ENCODE assay signal across 16 cellular contexts in genomic region chr5:143583385-143583784, GRCh38.
A peak's percentile ranks its signal among the peaks of the same experiment; 100 is the strongest.
DNase-seq lines count a peak whose midpoint lies in the region; ATAC-seq and TF ChIP-seq lines count a peak whose summit lies in the region.
"Had no signal": no experiment of that assay in that cellular context is flagged by ENCODE, and none has a peak within 500 bp of the region (broad histone marks: within the 10 kb centered on the region; RNA-seq: fewer than 3 reads in every experiment).

No MANE protein-coding gene starts in this region.

- no peak overlapping the region for H3T11ph ChIP-seq in H9 (ENCODE audit: low read length)

- H4K20me1 ChIP-seq in neural cell (ENCODE audit: insufficient read depth) (no peaks in the 10 kb centered on the region), H9 (ENCODE audit: control insufficient read depth, insufficient read depth, insufficient read length) (no peaks in the 10 kb centered on the region)

- H2AFZ ChIP-seq in neural cell (ENCODE audit: low read depth, low read length) (no peak overlapping the region), H9 (ENCODE audit: low read length) (no peak overlapping the region)

- H3K4me3 Mint-ChIP-seq in H9 = no peak overlapping the region
- H3K4me3 Mint-ChIP-seq: endodermal cell had no signal

- no peak overlapping the region for H3K56ac ChIP-seq in H9 (ENCODE audit: insufficient read length, low read depth, low read length)

- no peak overlapping the region for H2BK12ac ChIP-seq in H9 (ENCODE audit: insufficient read length, low read depth, low read length)

- H3K27ac ChIP-seq in neural cell (ENCODE audit: low read length) (peak overlapping the region; percentile 30), H9 (ENCODE audit: insufficient read length, low read depth, low read length) (no peak overlapping the region)

- no peak overlapping the region for H3K18ac ChIP-seq in H9 (ENCODE audit: insufficient read length, low read depth, low read length)

- peak; percentile 36 for DNase-seq in SIG-M5 treated with dmso at 0.1 percent for 504 hours (lab: John Stamatoyannopoulos, UW; ENCODE audit: unreplicated experiment)
- DNase-seq in SIG-M5 (lab: John Stamatoyannopoulos, UW) = no peak
- DNase-seq in OCI-M1 (lab: John Stamatoyannopoulos, UW) = peak; percentile 56
- no peak for DNase-seq in NCI-H526 treated with DMSO at 0.1 percent for 48 hours (lab: John Stamatoyannopoulos, UW)
- no peak for DNase-seq in H9
- no peak for DNase-seq in retina
- DNase-seq: 8988T, endodermal cell, NCI-H1694, NCI-H524, T1000 had no signal

- no peak overlapping the region for H4K8ac ChIP-seq in H9 (replicated peaks; ENCODE audit: insufficient read length, low read depth, low read length)

- no peaks in the 10 kb centered on the region for H3F3A ChIP-seq in neural cell (ENCODE audit: insufficient read depth, low read length, poor library complexity, severe bottlenecking)

- no peak overlapping the region for H3K4me2 ChIP-seq in neural cell (ENCODE audit: low read length)
- no peak overlapping the region for H3K4me2 ChIP-seq in H9 (ENCODE audit: insufficient read depth, insufficient read length, low read length)

- H3K4ac ChIP-seq in H9 (ENCODE audit: low read depth, low read length) = no peak overlapping the region

- H3K9me3 ChIP-seq in neural cell (ENCODE audit: low read length) (no peaks in the 10 kb centered on the region), H9 (ENCODE audit: control insufficient read depth, low read depth, low read length) (no peaks in the 10 kb centered on the region)

- no CpG with 5 or more reads among the region's 1 CpG for WGBS in H9 (ENCODE audit: extremely low coverage, insufficient read length, low lambda C conversion rate)

- H2AK5ac ChIP-seq in H9 (ENCODE audit: insufficient read length, low read length) = no peak overlapping the region

- no peak overlapping the region; a peak in 1 of 7 replicates for H3K27ac Mint-ChIP-seq in H9
- H3K27ac Mint-ChIP-seq: activated naive CD4-positive, alpha-beta T cell treated with anti-CD3 and anti-CD28 coated beads, Interleukin-2, amount 50 U/mL, for 72 hours; endodermal cell had no signal

- H3K27me3 ChIP-seq in neural cell (ENCODE audit: insufficient read depth, low read depth, low read length) (no peaks in the 10 kb centered on the region), H9 (ENCODE audit: insufficient read depth, low read length) (no peaks in the 10 kb centered on the region)

- H2BK120ac ChIP-seq in H9 (ENCODE audit: low read depth, low read length, poor library complexity, severe bottlenecking) = no peak overlapping the region

- no peak for TF ChIP-seq CTCF in neural cell (IDR thresholded peaks at IDR 0.05; ENCODE audit: poor library complexity, severe bottlenecking)
- TF ChIP-seq CTCF in H9 (conservative IDR thresholded peaks at IDR 0.05) = no peak

- no peaks in the 10 kb centered on the region for H3K36me3 ChIP-seq in neural cell (ENCODE audit: insufficient read depth, low read length)

- H3K79me1 ChIP-seq in H9 (ENCODE audit: insufficient read depth, low read depth, low read length, poor library complexity, severe bottlenecking) = no peaks in the 10 kb centered on the region

- H3K23me2 ChIP-seq in H9 (ENCODE audit: insufficient read length, low read depth, low read length, poor library complexity, severe bottlenecking) = no peaks in the 10 kb centered on the region

- H3K79me2 ChIP-seq in neural cell (replicated peaks; ENCODE audit: insufficient read depth, low read length) (no peaks in the 10 kb centered on the region), H9 (ENCODE audit: insufficient read depth, low read length) (no peaks in the 10 kb centered on the region)

- H3K9me3 Mint-ChIP-seq in H9 = no peaks in the 10 kb centered on the region
- H3K9me3 Mint-ChIP-seq: immature natural killer cell had no signal

- no peak overlapping the region for H3K14ac ChIP-seq in H9 (ENCODE audit: insufficient read depth, low read length)

- no peak overlapping the region for H2BK15ac ChIP-seq in H9 (ENCODE audit: low read depth, low read length)

- no peak overlapping the region for H4K5ac ChIP-seq in H9 (ENCODE audit: insufficient read length, low read depth, low read length)

- H3K9me2 ChIP-seq in neural cell (ENCODE audit: insufficient read depth, low read length) = no peaks in the 10 kb centered on the region

- ATAC-seq in HG02852 (IDR thresholded peaks at IDR 0.05; ENCODE audit: unreplicated experiment) = peak; percentile 48
- ATAC-seq: Right ventricle myocardium inferior had no signal

- no peak overlapping the region for H2BK20ac ChIP-seq in H9 (ENCODE audit: low read depth, low read length, poor library complexity, severe bottlenecking)

- no peak overlapping the region for H2BK5ac ChIP-seq in H9 (ENCODE audit: insufficient read length, low read length)

- no peaks in the 10 kb centered on the region for H3K36me3 Mint-ChIP-seq in H9 (ENCODE audit: insufficient read depth in 1 of 3, low read depth in 3 of 3)
- H3K36me3 Mint-ChIP-seq: activated naive CD4-positive, alpha-beta T cell treated with anti-CD3 and anti-CD28 coated beads, Interleukin-2, amount 50 U/mL, for 72 hours; immature natural killer cell had no signal

- no peaks in the 10 kb centered on the region for H3K27me3 Mint-ChIP-seq in H9 (ENCODE audit: low read depth)

- no peak for TF ChIP-seq RAD21 in neural cell (conservative IDR thresholded peaks at IDR 0.05)

- H3K9ac ChIP-seq in neural cell (ENCODE audit: low read length) = no peak overlapping the region
- H3K9ac ChIP-seq in H9 (ENCODE audit: extremely low read depth, insufficient read length, low read length) = no peak overlapping the region

- H3K4me1 ChIP-seq in H9 (ENCODE audit: insufficient read depth, low read length) = peaks cover 7% of the 10 kb centered on the region; the same call in 1 of the 2 replicates

- H3K4me1 Mint-ChIP-seq in H9 = peaks cover 4 to 11% of the 10 kb centered on the region in 2 experiments; a peak in 2 of 4 replicates

- no peak overlapping the region for H4K91ac ChIP-seq in H9 (ENCODE audit: insufficient read length, low read depth, low read length)

- no peak overlapping the region for H3K23ac ChIP-seq in H9 (ENCODE audit: insufficient read length, low read depth, low read length)

- no peak overlapping the region for H3K4me3 ChIP-seq in neural cell (ENCODE audit: low read length)

- TF ChIP-seq EP300 in neural cell (conservative IDR thresholded peaks at IDR 0.05; ENCODE audit: poor library complexity, severe bottlenecking) = no peak

TF ChIP-seq in neural cell, 6 proteins besides CTCF, POLR2A, EP300 and RAD21:
- TF ChIP-seq TAF1 (IDR thresholded peaks at IDR 0.05; ENCODE audit: low read depth) = no peak
- no peak for TF ChIP-seq EZH2 (IDR thresholded peaks at IDR 0.05; ENCODE audit: borderline replicate concordance, insufficient read depth, low read length, poor library complexity, severe bottlenecking)
- no peak for TF ChIP-seq SMC3 (conservative IDR thresholded peaks at IDR 0.05; ENCODE audit: poor library complexity)
- no peak for TF ChIP-seq MXI1 (conservative IDR thresholded peaks at IDR 0.05; ENCODE audit: poor library complexity, severe bottlenecking)
- no peak for TF ChIP-seq POLR2AphosphoS5 (IDR thresholded peaks at IDR 0.05)
- TF ChIP-seq, protein P1, sequence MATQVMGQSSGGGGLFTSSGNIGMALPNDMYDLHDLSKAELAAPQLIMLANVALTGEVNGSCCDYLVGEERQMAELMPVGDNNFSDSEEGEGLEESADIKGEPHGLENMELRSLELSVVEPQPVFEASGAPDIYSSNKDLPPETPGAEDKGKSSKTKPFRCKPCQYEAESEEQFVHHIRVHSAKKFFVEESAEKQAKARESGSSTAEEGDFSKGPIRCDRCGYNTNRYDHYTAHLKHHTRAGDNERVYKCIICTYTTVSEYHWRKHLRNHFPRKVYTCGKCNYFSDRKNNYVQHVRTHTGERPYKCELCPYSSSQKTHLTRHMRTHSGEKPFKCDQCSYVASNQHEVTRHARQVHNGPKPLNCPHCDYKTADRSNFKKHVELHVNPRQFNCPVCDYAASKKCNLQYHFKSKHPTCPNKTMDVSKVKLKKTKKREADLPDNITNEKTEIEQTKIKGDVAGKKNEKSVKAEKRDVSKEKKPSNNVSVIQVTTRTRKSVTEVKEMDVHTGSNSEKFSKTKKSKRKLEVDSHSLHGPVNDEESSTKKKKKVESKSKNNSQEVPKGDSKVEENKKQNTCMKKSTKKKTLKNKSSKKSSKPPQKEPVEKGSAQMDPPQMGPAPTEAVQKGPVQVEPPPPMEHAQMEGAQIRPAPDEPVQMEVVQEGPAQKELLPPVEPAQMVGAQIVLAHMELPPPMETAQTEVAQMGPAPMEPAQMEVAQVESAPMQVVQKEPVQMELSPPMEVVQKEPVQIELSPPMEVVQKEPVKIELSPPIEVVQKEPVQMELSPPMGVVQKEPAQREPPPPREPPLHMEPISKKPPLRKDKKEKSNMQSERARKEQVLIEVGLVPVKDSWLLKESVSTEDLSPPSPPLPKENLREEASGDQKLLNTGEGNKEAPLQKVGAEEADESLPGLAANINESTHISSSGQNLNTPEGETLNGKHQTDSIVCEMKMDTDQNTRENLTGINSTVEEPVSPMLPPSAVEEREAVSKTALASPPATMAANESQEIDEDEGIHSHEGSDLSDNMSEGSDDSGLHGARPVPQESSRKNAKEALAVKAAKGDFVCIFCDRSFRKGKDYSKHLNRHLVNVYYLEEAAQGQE (IDR thresholded peaks at IDR 0.05; ENCODE audit: borderline replicate concordance) = no peak

Comparison
In these comparisons a context has a peak if more than half of its experiments do, and no peak if none do; other contexts are left out.
1. DNase-seq: peak in SIG-M5 treated with dmso at 0.1 percent for 504 hours (single experiment) and OCI-M1 (single experiment); none in SIG-M5 (single experiment), NCI-H526 treated with DMSO at 0.1 percent for 48 hours (single experiment), H9 (single experiment) and retina (single experiment).